8 cellular contexts compared by ENCODE assay signal in genomic region chr16:84511180-84511800, GRCh38. TPM values are rescaled to one million over a fixed set of nuclear protein-coding genes. Genes with fewer than 3 reads are reported as not detected.
DNase-seq lines count a peak whose midpoint lies in the region; ATAC-seq and TF ChIP-seq lines count a peak whose summit lies in the region.

No MANE protein-coding gene starts in this region.

- peak overlapping the region; percentile 29 to 83 (median 71) for H3K4me3 Mint-ChIP-seq in IgD-negative memory B cell

- H3K4me3 ChIP-seq in OCI-LY1 (ENCODE audit: low read depth, low read length, poor library complexity, severe bottlenecking) (no peak overlapping the region), epithelial cell of esophagus (ENCODE audit: low read length) (no peak overlapping the region)

- H3K4me2 ChIP-seq in OCI-LY1 (ENCODE audit: low read length) = peak overlapping the region; percentile 41; the same call in 1 of the 2 replicates

- H4K20me1 ChIP-seq in OCI-LY1 (ENCODE audit: insufficient read depth, low read length) = no peaks in the 10 kb centered on the region

- peak; percentile 98 for TF ChIP-seq CTCF in OCI-LY1 (IDR thresholded peaks at IDR 0.05; ENCODE audit: low read length)
- peak; percentile 95 for TF ChIP-seq CTCF in epithelial cell of esophagus (IDR thresholded peaks at IDR 0.05; ENCODE audit: insufficient read depth, low read depth, low read length, missing control alignments)

- H3K27ac ChIP-seq in OCI-LY1 (ENCODE audit: low read depth, low read length, poor library complexity, severe bottlenecking) = no peak overlapping the region

- no peaks in the 10 kb centered on the region for H3K27me3 ChIP-seq in OCI-LY1 (ENCODE audit: insufficient read depth, low read length)

- no peaks in the 10 kb centered on the region for H3K79me2 ChIP-seq in OCI-LY1 (ENCODE audit: insufficient read depth, low read length)

- no peaks in the 10 kb centered on the region for H3K9me3 Mint-ChIP-seq in IgD-negative memory B cell

- peaks cover 33 to 50% (median 47%) of the 10 kb centered on the region in 3 donors for H3K4me1 Mint-ChIP-seq in IgD-negative memory B cell

- H2AFZ ChIP-seq in OCI-LY1 (ENCODE audit: low read length) = no peak overlapping the region

- 0 out of 2 replicates have a peak, but pooled peaks cover 11% of the 10 kb centered on the region for H3F3A ChIP-seq in OCI-LY1 (ENCODE audit: insufficient read depth, low read length)

- no peaks in the 10 kb centered on the region for H3K9me2 ChIP-seq in OCI-LY1 (ENCODE audit: low read depth, low read length)

- peak overlapping the region; percentile 73 to 97 (median 81) for H3K27ac Mint-ChIP-seq in IgD-negative memory B cell

- H3K4me1 ChIP-seq in OCI-LY1 (ENCODE audit: insufficient read depth, low read length, severe bottlenecking) = peaks cover 60% of the 10 kb centered on the region

- no peaks in the 10 kb centered on the region for H3K27me3 Mint-ChIP-seq in IgD-negative memory B cell

- H3K9me3 ChIP-seq in OCI-LY1 (ENCODE audit: low read length) = no peaks in the 10 kb centered on the region

- DNase-seq in Caki2 (ENCODE audit: low read depth) (peak; percentile 74), activated T-cell treated with anti-CD3 and anti-CD28 coated beads for 1 hour (ENCODE audit: low read depth) (peak; percentile 86), epithelial cell of esophagus (ENCODE audit: low read depth) (peak; percentile 81), middle frontal gyrus (ENCODE audit: extremely low spot score, low spot score) (peak; percentile 77)
- peak; percentile 69 for DNase-seq in stimulated activated CD8-positive, alpha-beta memory T cell treated with anti-CD3 and anti-CD28 coated beads, Interleukin-4, amount 100 ng/mL, for 24 hours (ENCODE audit: low read depth)

- peaks cover 1% of the 10 kb centered on the region for H3K36me3 Mint-ChIP-seq in IgD-negative memory B cell

- H3K36me3 ChIP-seq in OCI-LY1 (ENCODE audit: insufficient read depth, low read length) = no peaks in the 10 kb centered on the region

- ATAC-seq in GM21529 (IDR thresholded peaks at IDR 0.05; ENCODE audit: unreplicated experiment) = no peak

- H3K9ac ChIP-seq in OCI-LY1 (ENCODE audit: low read length) = no peak overlapping the region; the same call in 1 of the 2 replicates

- in situ Hi-C loops in Caki2 (cut with HindIII; ENCODE audit: low pct_unique_long_range_greater_than_20kb, low sequenced_read_pairs) = no loop called here

RNA-seq across cellular contexts. Expression of gene MEAK7, which starts 6.8 kb away (rescaled TPM):
- total RNA-seq in Caki2 (2014; rRNA removed; shearing (Covaris generic); ENCODE audit: low replicate concordance) = 28.7 and 37.2 TPM in 2 replicates
- 8.2 TPM for polyA plus RNA-seq in IgD-negative memory B cell
